In genomic region chr9:117783828-117784227, GRCh38 we compare ENCODE assay signal across 10 cellular contexts.
A peak's percentile ranks its signal among the peaks of the same experiment; 100 is the strongest.
DNase-seq lines count a peak whose midpoint lies in the region; ATAC-seq and TF ChIP-seq lines count a peak whose summit lies in the region.
"Had no signal": no experiment of that assay in that cellular context is flagged by ENCODE, and none has a peak within 500 bp of the region (broad histone marks: within the 10 kb centered on the region; RNA-seq: fewer than 3 reads in every experiment).

No MANE protein-coding gene starts in this region.

- TF ChIP-seq CTCF in Calu3 (IDR thresholded peaks at IDR 0.05; ENCODE audit: unreplicated experiment), result no peak

- CTCF ChIA-PET in activated CD4-positive, alpha-beta memory T cell treated with anti-CD3 and anti-CD28 coated beads for 36 hours (lab: Charles Lee), result no interaction called here
- CTCF ChIA-PET in naive thymus-derived CD4-positive, alpha-beta T cell (lab: Charles Lee), result no interaction called here
- CTCF ChIA-PET in Calu3 (lab: Charles Lee), result no interaction called here

- H3K4me1 Mint-ChIP-seq in CD4-positive, CD25-positive, alpha-beta regulatory T cell, result no peaks in the 10 kb centered on the region
- peaks cover 5% of the 10 kb centered on the region for H3K4me1 Mint-ChIP-seq in activated CD4-positive, alpha-beta memory T cell treated with anti-CD3 and anti-CD28 coated beads for 36 hours (ENCODE audit: low read depth)
- H3K4me1 Mint-ChIP-seq in naive thymus-derived CD4-positive, alpha-beta T cell, result peaks cover 0 to 12% (median 3%) of the 10 kb centered on the region in 7 donors
- H3K4me1 Mint-ChIP-seq in Calu3 (ENCODE audit: low read depth, unreplicated experiment), result no peaks in the 10 kb centered on the region
- H3K4me1 Mint-ChIP-seq: neural crest cell had no signal

- no peaks in the 10 kb centered on the region for H3K4me1 ChIP-seq in CD4-positive, CD25-positive, alpha-beta regulatory T cell (ENCODE audit: control insufficient read depth, insufficient read depth, low read length, poor library complexity, severe bottlenecking)
- peaks cover 9 to 15% of the 10 kb centered on the region in 2 donors for H3K4me1 ChIP-seq in naive thymus-derived CD4-positive, alpha-beta T cell (ENCODE audit: control insufficient read depth in 2 of 2, insufficient read depth in 2 of 2, low read length in 2 of 2)

- DNase-seq in CD4-positive, CD25-positive, alpha-beta regulatory T cell, result peak; percentile 2 to 74 (median 32)
- peak; percentile 33 for DNase-seq in activated CD4-positive, alpha-beta memory T cell treated with anti-CD3 and anti-CD28 coated beads for 36 hours
- DNase-seq in naive thymus-derived CD4-positive, alpha-beta T cell, result peak in 6 of 9 donors; percentile 4 to 37 (median 22)
- DNase-seq in SW 1271 (lab: John Stamatoyannopoulos, UW) (no peak), Calu3 (no peak), cerebellar cortex (ENCODE audit: low spot score) (no peak)

- H3K36me3 Mint-ChIP-seq in CD4-positive, CD25-positive, alpha-beta regulatory T cell, result no peaks in the 10 kb centered on the region
- H3K36me3 Mint-ChIP-seq in activated CD4-positive, alpha-beta memory T cell treated with anti-CD3 and anti-CD28 coated beads for 36 hours, result no peaks in the 10 kb centered on the region
- H3K36me3 Mint-ChIP-seq in naive thymus-derived CD4-positive, alpha-beta T cell, result no peaks in the 10 kb centered on the region
- H3K36me3 Mint-ChIP-seq in Calu3 (ENCODE audit: insufficient read depth, unreplicated experiment), result no peaks in the 10 kb centered on the region
- H3K36me3 Mint-ChIP-seq: activated naive CD4-positive, alpha-beta T cell treated with anti-CD3 and anti-CD28 coated beads, Interleukin-2, amount 50 U/mL, for 24 hours had no signal

- peaks cover 0 to 5% (median 0%) of the 10 kb centered on the region in 7 donors for H3K9me3 Mint-ChIP-seq in CD4-positive, CD25-positive, alpha-beta regulatory T cell
- no peaks in the 10 kb centered on the region for H3K9me3 Mint-ChIP-seq in activated CD4-positive, alpha-beta memory T cell treated with anti-CD3 and anti-CD28 coated beads for 36 hours
- H3K9me3 Mint-ChIP-seq in naive thymus-derived CD4-positive, alpha-beta T cell, result no peaks in the 10 kb centered on the region
- no peaks in the 10 kb centered on the region for H3K9me3 Mint-ChIP-seq in Calu3 (ENCODE audit: low read depth, unreplicated experiment)
- H3K9me3 Mint-ChIP-seq: activated naive CD4-positive, alpha-beta T cell treated with anti-CD3 and anti-CD28 coated beads, Interleukin-2, amount 50 U/mL, for 24 hours; neural crest cell had no signal

- POLR2A ChIA-PET in activated CD4-positive, alpha-beta memory T cell treated with anti-CD3 and anti-CD28 coated beads for 36 hours (lab: Charles Lee), result no interaction called here
- POLR2A ChIA-PET in naive thymus-derived CD4-positive, alpha-beta T cell (lab: Charles Lee), result no interaction called here

- H3K27ac ChIP-seq in CD4-positive, CD25-positive, alpha-beta regulatory T cell (ENCODE audit: insufficient read depth, low read length, poor library complexity, severe bottlenecking), result peak overlapping the region; percentile 31
- no peak overlapping the region for H3K27ac ChIP-seq in naive thymus-derived CD4-positive, alpha-beta T cell (ENCODE audit: low read depth, low read length)

- peak; percentile 44 to 57 for ATAC-seq in CD4-positive, CD25-positive, alpha-beta regulatory T cell (ENCODE audit: low read depth in 2 of 2)
- ATAC-seq in GM19324 (IDR thresholded peaks at IDR 0.05; ENCODE audit: low FRiP score, unreplicated experiment) (peak; percentile 76), HG03135 (IDR thresholded peaks at IDR 0.05; ENCODE audit: unreplicated experiment) (peak; percentile 89)
- peak; percentile 75 for ATAC-seq in naive thymus-derived CD4-positive, alpha-beta T cell

- H3K4me3 Mint-ChIP-seq in CD4-positive, CD25-positive, alpha-beta regulatory T cell, result no peak overlapping the region
- H3K4me3 Mint-ChIP-seq in activated CD4-positive, alpha-beta memory T cell treated with anti-CD3 and anti-CD28 coated beads for 36 hours, result no peak overlapping the region
- no peak overlapping the region for H3K4me3 Mint-ChIP-seq in naive thymus-derived CD4-positive, alpha-beta T cell
- H3K4me3 Mint-ChIP-seq in Calu3 (ENCODE audit: low read depth, unreplicated experiment), result no peak overlapping the region
- H3K4me3 Mint-ChIP-seq: activated naive CD4-positive, alpha-beta T cell treated with anti-CD3 and anti-CD28 coated beads, Interleukin-2, amount 50 U/mL, for 24 hours; neural crest cell had no signal

- intact Hi-C loops in activated CD4-positive, alpha-beta memory T cell treated with anti-CD3 and anti-CD28 coated beads for 36 hours (cut with micrococcal nuclease), result loop anchor here (1.0 to 2.0 kb wide), 3 partner anchors 42 to 101 kb away; no protein-coding TSS in a partner anchor
- intact Hi-C loops in naive thymus-derived CD4-positive, alpha-beta T cell (cut with micrococcal nuclease), result loop anchor here (1.0 to 2.0 kb wide), 4 partner anchors 42 to 1585 kb away; partner anchors contain the start of gene BRINP1 (in 1 of the 2)
- intact Hi-C loops in Calu3 (cut with micrococcal nuclease; ENCODE audit: unreplicated experiment), result loop anchor here (2.0 kb wide), 1 partner anchor 139 kb away; no protein-coding TSS in a partner anchor

- no peak overlapping the region for H3K27ac Mint-ChIP-seq in CD4-positive, CD25-positive, alpha-beta regulatory T cell
- no peak overlapping the region for H3K27ac Mint-ChIP-seq in activated CD4-positive, alpha-beta memory T cell treated with anti-CD3 and anti-CD28 coated beads for 36 hours
- no peak overlapping the region for H3K27ac Mint-ChIP-seq in naive thymus-derived CD4-positive, alpha-beta T cell
- H3K27ac Mint-ChIP-seq in Calu3 (ENCODE audit: unreplicated experiment), result no peak overlapping the region
- H3K27ac Mint-ChIP-seq: activated naive CD4-positive, alpha-beta T cell treated with anti-CD3 and anti-CD28 coated beads, Interleukin-2, amount 50 U/mL, for 24 hours had no signal

- peak overlapping the region; percentile 69 for H3K4me3 ChIP-seq in CD4-positive, CD25-positive, alpha-beta regulatory T cell (ENCODE audit: low read depth, low read length)
- H3K4me3 ChIP-seq in naive thymus-derived CD4-positive, alpha-beta T cell (ENCODE audit: low read length), result peak overlapping the region; percentile 51

- H3K27me3 ChIP-seq in CD4-positive, CD25-positive, alpha-beta regulatory T cell (ENCODE audit: control insufficient read depth, insufficient read depth, low read length), result no peaks in the 10 kb centered on the region
- H3K27me3 ChIP-seq in naive thymus-derived CD4-positive, alpha-beta T cell (ENCODE audit: control insufficient read depth in 2 of 2, insufficient read depth in 2 of 2, low read length in 2 of 2), result no peaks in the 10 kb centered on the region

- H3K27me3 Mint-ChIP-seq in CD4-positive, CD25-positive, alpha-beta regulatory T cell, result peaks cover 4% of the 10 kb centered on the region
- H3K27me3 Mint-ChIP-seq in activated CD4-positive, alpha-beta memory T cell treated with anti-CD3 and anti-CD28 coated beads for 36 hours, result no peaks in the 10 kb centered on the region
- H3K27me3 Mint-ChIP-seq in naive thymus-derived CD4-positive, alpha-beta T cell, result peaks cover 0 to 17% (median 3%) of the 10 kb centered on the region in 5 donors
- no peaks in the 10 kb centered on the region for H3K27me3 Mint-ChIP-seq in Calu3 (ENCODE audit: unreplicated experiment)
- H3K27me3 Mint-ChIP-seq: activated naive CD4-positive, alpha-beta T cell treated with anti-CD3 and anti-CD28 coated beads, Interleukin-2, amount 50 U/mL, for 24 hours had no signal

- no peaks in the 10 kb centered on the region for H3K36me3 ChIP-seq in CD4-positive, CD25-positive, alpha-beta regulatory T cell (ENCODE audit: control insufficient read depth, insufficient read depth, low read length)
- no peaks in the 10 kb centered on the region for H3K36me3 ChIP-seq in naive thymus-derived CD4-positive, alpha-beta T cell (ENCODE audit: control insufficient read depth in 2 of 3, insufficient read depth in 3 of 3, low read length in 3 of 3)

- no peaks in the 10 kb centered on the region for H3K9me3 ChIP-seq in CD4-positive, CD25-positive, alpha-beta regulatory T cell (ENCODE audit: control insufficient read depth in 2 of 2, low read length in 2 of 2)
- no peaks in the 10 kb centered on the region for H3K9me3 ChIP-seq in naive thymus-derived CD4-positive, alpha-beta T cell (ENCODE audit: control insufficient read depth in 2 of 3, low read length in 3 of 3)

- BruUV-seq in Calu3 (replicated peaks; lab: Mats Ljungman, UMichigan), result no TSS peak

Comparison
In these comparisons a context has a peak if more than half of its experiments do, and no peak if none do; other contexts are left out.
1. DNase-seq: peak in CD4-positive, CD25-positive, alpha-beta regulatory T cell (3 of 3), activated CD4-positive, alpha-beta memory T cell treated with anti-CD3 and anti-CD28 coated beads for 36 hours (single experiment) and naive thymus-derived CD4-positive, alpha-beta T cell (6 of 9); none in SW 1271 (0 of 2), Calu3 (single experiment) and cerebellar cortex (single experiment).
2. Peak in every context shown above with its lines, with median percentiles within 50 percentile points of each other: ATAC-seq.